ENCODE assay signal across 1 cellular context in genomic region chr2:57959380-57959779, GRCh38.
TF ChIP-seq lines count a peak whose summit lies in the region.

No MANE protein-coding gene starts in this region.

TF ChIP-seq in K562, 482 proteins besides CTCF, POLR2A, EP300 and RAD21 (continued from another document):
- TF ChIP-seq, protein P1, sequence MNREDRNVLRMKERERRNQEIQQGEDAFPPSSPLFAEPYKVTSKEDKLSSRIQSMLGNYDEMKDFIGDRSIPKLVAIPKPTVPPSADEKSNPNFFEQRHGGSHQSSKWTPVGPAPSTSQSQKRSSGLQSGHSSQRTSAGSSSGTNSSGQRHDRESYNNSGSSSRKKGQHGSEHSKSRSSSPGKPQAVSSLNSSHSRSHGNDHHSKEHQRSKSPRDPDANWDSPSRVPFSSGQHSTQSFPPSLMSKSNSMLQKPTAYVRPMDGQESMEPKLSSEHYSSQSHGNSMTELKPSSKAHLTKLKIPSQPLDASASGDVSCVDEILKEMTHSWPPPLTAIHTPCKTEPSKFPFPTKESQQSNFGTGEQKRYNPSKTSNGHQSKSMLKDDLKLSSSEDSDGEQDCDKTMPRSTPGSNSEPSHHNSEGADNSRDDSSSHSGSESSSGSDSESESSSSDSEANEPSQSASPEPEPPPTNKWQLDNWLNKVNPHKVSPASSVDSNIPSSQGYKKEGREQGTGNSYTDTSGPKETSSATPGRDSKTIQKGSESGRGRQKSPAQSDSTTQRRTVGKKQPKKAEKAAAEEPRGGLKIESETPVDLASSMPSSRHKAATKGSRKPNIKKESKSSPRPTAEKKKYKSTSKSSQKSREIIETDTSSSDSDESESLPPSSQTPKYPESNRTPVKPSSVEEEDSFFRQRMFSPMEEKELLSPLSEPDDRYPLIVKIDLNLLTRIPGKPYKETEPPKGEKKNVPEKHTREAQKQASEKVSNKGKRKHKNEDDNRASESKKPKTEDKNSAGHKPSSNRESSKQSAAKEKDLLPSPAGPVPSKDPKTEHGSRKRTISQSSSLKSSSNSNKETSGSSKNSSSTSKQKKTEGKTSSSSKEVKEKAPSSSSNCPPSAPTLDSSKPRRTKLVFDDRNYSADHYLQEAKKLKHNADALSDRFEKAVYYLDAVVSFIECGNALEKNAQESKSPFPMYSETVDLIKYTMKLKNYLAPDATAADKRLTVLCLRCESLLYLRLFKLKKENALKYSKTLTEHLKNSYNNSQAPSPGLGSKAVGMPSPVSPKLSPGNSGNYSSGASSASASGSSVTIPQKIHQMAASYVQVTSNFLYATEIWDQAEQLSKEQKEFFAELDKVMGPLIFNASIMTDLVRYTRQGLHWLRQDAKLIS (CRISPR knock-in tag; IDR thresholded peaks at IDR 0.05) = no peak
- TF ChIP-seq SIN3B (IDR thresholded peaks at IDR 0.05; ENCODE audit: low read depth) (no peak), RBM22 (IDR thresholded peaks at IDR 0.05; ENCODE audit: low read depth, low read length, poor library complexity, severe bottlenecking) (no peak), ZNF445 (CRISPR knock-in tag; IDR thresholded peaks at IDR 0.05; ENCODE audit: low read depth) (no peak), CAMTA2 (CRISPR knock-in tag; conservative IDR thresholded peaks at IDR 0.05) (no peak)
